13 cellular contexts compared by ENCODE assay signal in genomic region chr2:143939976-143940375, GRCh38.
DNase-seq lines count a peak whose midpoint lies in the region; ATAC-seq, FAIRE-seq and TF ChIP-seq lines count a peak whose summit lies in the region.
"Had no signal": no experiment of that assay in that cellular context is flagged by ENCODE, and none has a peak within 500 bp of the region (broad histone marks: within the 10 kb centered on the region; RNA-seq: fewer than 3 reads in every experiment).

No MANE protein-coding gene starts in this region.

- no peaks in the 10 kb centered on the region for H3K9me3 Mint-ChIP-seq in nephron progenitor cell
- H3K9me3 Mint-ChIP-seq: dendritic cell treated with granulocyte-macrophage colony-stimulating factor and Interleukin-4, amounts not matched to agents 40 ng/mL and 50 ng/mL, for 4 days had no signal

- H3K9me3 ChIP-seq in subcutaneous abdominal adipose tissue (ENCODE audit: control insufficient read depth in 5 of 5, low read length in 5 of 5), result no peaks in the 10 kb centered on the region
- no peaks in the 10 kb centered on the region for H3K9me3 ChIP-seq in kidney (ENCODE audit: control insufficient read depth in 1 of 2, low read length in 2 of 2)

- H3K4me1 ChIP-seq in subcutaneous abdominal adipose tissue (ENCODE audit: control insufficient read depth in 5 of 5, insufficient read depth in 5 of 5, low read length in 5 of 5) (peaks cover 0 to 30% (median 27%) of the 10 kb centered on the region in 5 donors), kidney (ENCODE audit: control insufficient read depth in 1 of 2, insufficient read depth in 1 of 2, low read depth in 1 of 2, low read length in 2 of 2) (no peaks in the 10 kb centered on the region)

- no peak overlapping the region for H3K27ac Mint-ChIP-seq in nephron progenitor cell
- H3K27ac Mint-ChIP-seq: activated naive CD8-positive, alpha-beta T cell; dendritic cell treated with granulocyte-macrophage colony-stimulating factor and Interleukin-4, amounts not matched to agents 40 ng/mL and 50 ng/mL, for 4 days had no signal

- H3K27ac ChIP-seq in subcutaneous abdominal adipose tissue (ENCODE audit: low read depth, low read length) (peak overlapping the region; percentile 26), kidney (ENCODE audit: low read depth in 2 of 2, low read length in 2 of 2) (peak overlapping the region in 1 of 2 donors; percentile 45)

- peaks cover 35% of the 10 kb centered on the region for H3K27me3 Mint-ChIP-seq in nephron progenitor cell (ENCODE audit: low read depth, poor library complexity)

- H3K4me3 ChIP-seq in astrocyte of the cerebellum (ENCODE audit: low read depth, low read length) (no peak overlapping the region), subcutaneous abdominal adipose tissue (ENCODE audit: low read depth in 1 of 5, low read length in 5 of 5) (peak overlapping the region in 2 of 5 donors; percentile 19 to 25), H7 (ENCODE audit: insufficient read depth, low read depth, low read length) (no peak overlapping the region), kidney (ENCODE audit: low read length in 2 of 2) (no peak overlapping the region)

- no peak for FAIRE-seq in kidney (lab: Jason Lieb, UNC)

- H3K27me3 ChIP-seq in subcutaneous abdominal adipose tissue (ENCODE audit: control insufficient read depth in 5 of 5, insufficient read depth in 4 of 5, low read length in 5 of 5) (peaks cover 0 to 3% (median 0%) of the 10 kb centered on the region in 5 donors), H7 (ENCODE audit: control insufficient read depth, insufficient read depth, low read length) (peaks cover 16% of the 10 kb centered on the region)

- ATAC-seq in HG02588 (IDR thresholded peaks at IDR 0.05; ENCODE audit: unreplicated experiment), result no peak
- ATAC-seq: left colon had no signal

- H3K4me1 Mint-ChIP-seq in nephron progenitor cell, result peaks cover 29% of the 10 kb centered on the region

- in situ Hi-C loops in astrocyte of the cerebellum (cut with HindIII; ENCODE audit: low sequenced_read_pairs), result no loop called here

- intact Hi-C loops in kidney (cut with DNase I), result no loop called here

- H3K36me3 ChIP-seq in subcutaneous abdominal adipose tissue (ENCODE audit: control insufficient read depth in 5 of 5, insufficient read depth in 5 of 5, low read length in 5 of 5) (peaks cover 0 to 3% (median 0%) of the 10 kb centered on the region in 5 donors), H7 (replicated peaks; ENCODE audit: control insufficient read depth, insufficient read depth, low read length) (no peaks in the 10 kb centered on the region), kidney (ENCODE audit: control insufficient read depth in 1 of 2, insufficient read depth in 2 of 2, low read length in 2 of 2) (no peaks in the 10 kb centered on the region)

- no peak overlapping the region for H3K9ac ChIP-seq in subcutaneous abdominal adipose tissue (ENCODE audit: low read length in 5 of 5)
- H3K9ac ChIP-seq in kidney (ENCODE audit: low read length in 2 of 2), result no peak overlapping the region

- H3K36me3 Mint-ChIP-seq in nephron progenitor cell (ENCODE audit: low read depth), result peaks cover 3% of the 10 kb centered on the region

- DNase-seq in GM04503 (ENCODE audit: low read depth) (peak; percentile 40), astrocyte of the cerebellum (ENCODE audit: low read depth) (peak; percentile 70), inferior parietal cortex (ENCODE audit: extremely low spot score) (peak; percentile 27), nephron progenitor cell (no peak), H7 (no peak), kidney (no peak)
- DNase-seq: DND-41, left colon, NCI-H2029 treated with DMSO at 0.1 percent for 48 hours had no signal

- no peak overlapping the region for H3K4me3 Mint-ChIP-seq in nephron progenitor cell
- H3K4me3 Mint-ChIP-seq: activated naive CD8-positive, alpha-beta T cell; dendritic cell treated with granulocyte-macrophage colony-stimulating factor and Interleukin-4, amounts not matched to agents 40 ng/mL and 50 ng/mL, for 4 days had no signal

- TF ChIP-seq CTCF in astrocyte of the cerebellum (IDR thresholded peaks at IDR 0.05; ENCODE audit: low read depth, low read length, missing control alignments) (no peak), nephron progenitor cell (IDR thresholded peaks at IDR 0.05) (no peak), kidney (IDR thresholded peaks at IDR 0.05; ENCODE audit: borderline replicate concordance, extremely low read depth, insufficient read depth) (no peak)

Comparison
In these comparisons a context has a peak if more than half of its experiments do, and no peak if none do; other contexts are left out.
1. DNase-seq: peak in GM04503 (single experiment), astrocyte of the cerebellum (single experiment) and inferior parietal cortex (single experiment); none in nephron progenitor cell (single experiment), H7 (single experiment) and kidney (single experiment).